Comparison of ENCODE assay signal across 17 cellular contexts in genomic region chr10:103078309-103078615, GRCh38.
"Had no signal": no experiment of that assay in that cellular context is flagged by ENCODE, and none has a peak within 500 bp of the region (broad histone marks: within the 10 kb centered on the region; RNA-seq: fewer than 3 reads in every experiment).

No MANE protein-coding gene starts in this region.

- DNase-seq: effector memory CD8-positive, alpha-beta T cell; foreskin melanocyte; heart right ventricle; left cardiac atrium; left ventricle myocardium inferior; lower lobe of right lung; natural killer cell; occipital lobe; right cardiac atrium; small intestine; stimulated activated CD4-positive, alpha-beta T cell treated with anti-CD3 and anti-CD28 coated beads, Interleukin-12 subunit alpha, Interleukin-12 subunit beta, amount 100 ng/mL, for 4 hours; stimulated activated naive CD4-positive, alpha-beta T cell treated with Interleukin-2 at 50 U/mL for 16 hours; transverse colon had no signal

- H3K4me1 Mint-ChIP-seq: central memory CD8-positive, alpha-beta T cell; memory B cell; mesothelial cell of epicardium; natural killer cell had no signal

- H3K27me3 Mint-ChIP-seq: central memory CD8-positive, alpha-beta T cell; effector memory CD8-positive, alpha-beta T cell; memory B cell had no signal

- H3K27ac Mint-ChIP-seq: memory B cell, mesothelial cell of epicardium, natural killer cell had no signal

- H3K9me3 ChIP-seq: heart right ventricle, left ventricle myocardium inferior, lower lobe of right lung, suprapubic skin, transverse colon had no signal

- H3K4me3 ChIP-seq: heart right ventricle, left ventricle myocardium inferior, lower lobe of right lung, suprapubic skin, transverse colon had no signal

- H3K27ac ChIP-seq: heart right ventricle, left ventricle myocardium inferior, lower lobe of right lung, suprapubic skin, transverse colon had no signal

- ATAC-seq: effector memory CD8-positive, alpha-beta T cell; heart right ventricle; lower lobe of right lung; natural killer cell had no signal

- H3K4me1 ChIP-seq: heart right ventricle, left ventricle myocardium inferior, lower lobe of right lung, suprapubic skin, transverse colon had no signal

- H3K4me3 Mint-ChIP-seq: central memory CD8-positive, alpha-beta T cell; effector memory CD8-positive, alpha-beta T cell; memory B cell; mesothelial cell of epicardium; natural killer cell had no signal

- H3K27me3 ChIP-seq: heart right ventricle, suprapubic skin, transverse colon had no signal

- H3K9me3 Mint-ChIP-seq: central memory CD8-positive, alpha-beta T cell; effector memory CD8-positive, alpha-beta T cell; memory B cell; mesothelial cell of epicardium; natural killer cell had no signal
